1 cellular context compared by ENCODE assay signal in genomic region chrX:71515039-71515398, GRCh38.
TF ChIP-seq lines count a peak whose summit lies in the region.

No MANE protein-coding gene starts in this region.

TF ChIP-seq in H1, 55 proteins besides CTCF, POLR2A, EP300 and RAD21 (continued from another document):
- no peak for TF ChIP-seq EZH2 (IDR thresholded peaks at IDR 0.05; ENCODE audit: low read depth, low read length, severe bottlenecking)
